ENCODE assay signal across 13 cellular contexts in the genomic region with DNA sequence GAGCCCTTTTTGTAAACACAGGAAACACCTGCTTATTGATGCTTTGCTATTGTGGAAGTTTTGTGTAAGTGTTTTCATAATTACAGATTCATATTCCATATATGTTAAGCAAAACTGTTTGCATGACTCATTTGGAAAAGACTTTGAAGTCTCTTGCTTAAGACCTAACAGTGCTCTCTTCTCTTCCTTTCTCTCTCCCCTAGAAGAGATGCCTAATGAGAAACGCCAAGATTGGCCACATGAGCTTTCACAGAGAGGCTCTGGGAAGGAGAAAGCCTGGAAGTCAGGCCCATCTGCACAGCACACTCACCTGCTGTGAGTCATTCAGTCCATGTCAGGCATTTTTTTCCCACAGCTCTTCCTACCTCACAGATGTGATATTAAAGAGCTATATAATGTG.
DNase-seq lines count a peak whose midpoint lies in the region; ATAC-seq and TF ChIP-seq lines count a peak whose summit lies in the region.
"Had no signal": no experiment of that assay in that cellular context is flagged by ENCODE, and none has a peak within 500 bp of the region (broad histone marks: within the 10 kb centered on the region; RNA-seq: fewer than 3 reads in every experiment).

No MANE protein-coding gene starts in this region.

- TF ChIP-seq EP300 in gastroesophageal sphincter (IDR thresholded peaks at IDR 0.05): no peak

- WGBS in gastroesophageal sphincter (ENCODE audit: low coverage in 1 of 2), 2 donors: 17 to 33% methylated on average over 1 of the region's 1 CpG

- no peak for ATAC-seq in gastroesophageal sphincter

- no peak for TF ChIP-seq POLR2A in gastroesophageal sphincter (IDR thresholded peaks at IDR 0.05)

- H3K4me3 ChIP-seq in astrocyte of the spinal cord (ENCODE audit: low read depth, low read length): no peak overlapping the region
- no peak overlapping the region for H3K4me3 ChIP-seq in gastroesophageal sphincter

- H3K4me1 ChIP-seq in gastroesophageal sphincter: peaks cover 0 to 7% (median 0%) of the 10 kb centered on the region in 3 donors

- H3K27me3 ChIP-seq in gastroesophageal sphincter: no peaks in the 10 kb centered on the region

- H3K36me3 ChIP-seq in gastroesophageal sphincter: no peaks in the 10 kb centered on the region

- DNase-seq in ELR (ENCODE audit: low read depth) (peak; percentile 73), M059J (ENCODE audit: low read depth) (peak; percentile 67), astrocyte of the spinal cord (ENCODE audit: low read depth, low spot score) (peak; percentile 61), kidney glomerular epithelial cell (lab: John Stamatoyannopoulos, UW) (peak; percentile 37), MV-4-11 (lab: John Stamatoyannopoulos, UW) (no peak), ecto neural progenitor cell (ENCODE audit: low spot score) (no peak)
- DNase-seq in activated T-cell treated with anti-CD3 and anti-CD28 coated beads, Interleukin-2, amount 50 U/mL, for 48 hours: no peak
- DNase-seq: activated CD4-positive, alpha-beta memory T cell treated with anti-CD3 and anti-CD28 coated beads, Interleukin-2, amount 10 ng/mL, durations not matched to agents 7 days and 5 days; NCI-H526; occipital lobe; stimulated activated CD4-positive, alpha-beta T cell treated with anti-CD3 and anti-CD28 coated beads, Interleukin-4, amount 100 ng/mL, for 24 hours; substantia nigra had no signal

- no peak overlapping the region for H3K27ac ChIP-seq in gastroesophageal sphincter

- in situ Hi-C loops in astrocyte of the spinal cord (cut with HindIII; ENCODE audit: low sequenced_read_pairs): no loop called here

- TF ChIP-seq CTCF in astrocyte of the spinal cord (IDR thresholded peaks at IDR 0.05; ENCODE audit: low read depth, low read length): no peak
- TF ChIP-seq CTCF in gastroesophageal sphincter (IDR thresholded peaks at IDR 0.05): no peak

- no peaks in the 10 kb centered on the region for H3K9me3 ChIP-seq in gastroesophageal sphincter

Comparison
In these comparisons a context has a peak if more than half of its experiments do, and no peak if none do; other contexts are left out.
1. DNase-seq: peak in ELR (single experiment), M059J (single experiment), astrocyte of the spinal cord (single experiment) and kidney glomerular epithelial cell (single experiment); none in activated T-cell treated with anti-CD3 and anti-CD28 coated beads, Interleukin-2, amount 50 U/mL, for 48 hours (0 of 2), MV-4-11 (single experiment) and ecto neural progenitor cell (single experiment).